In the genomic region with DNA sequence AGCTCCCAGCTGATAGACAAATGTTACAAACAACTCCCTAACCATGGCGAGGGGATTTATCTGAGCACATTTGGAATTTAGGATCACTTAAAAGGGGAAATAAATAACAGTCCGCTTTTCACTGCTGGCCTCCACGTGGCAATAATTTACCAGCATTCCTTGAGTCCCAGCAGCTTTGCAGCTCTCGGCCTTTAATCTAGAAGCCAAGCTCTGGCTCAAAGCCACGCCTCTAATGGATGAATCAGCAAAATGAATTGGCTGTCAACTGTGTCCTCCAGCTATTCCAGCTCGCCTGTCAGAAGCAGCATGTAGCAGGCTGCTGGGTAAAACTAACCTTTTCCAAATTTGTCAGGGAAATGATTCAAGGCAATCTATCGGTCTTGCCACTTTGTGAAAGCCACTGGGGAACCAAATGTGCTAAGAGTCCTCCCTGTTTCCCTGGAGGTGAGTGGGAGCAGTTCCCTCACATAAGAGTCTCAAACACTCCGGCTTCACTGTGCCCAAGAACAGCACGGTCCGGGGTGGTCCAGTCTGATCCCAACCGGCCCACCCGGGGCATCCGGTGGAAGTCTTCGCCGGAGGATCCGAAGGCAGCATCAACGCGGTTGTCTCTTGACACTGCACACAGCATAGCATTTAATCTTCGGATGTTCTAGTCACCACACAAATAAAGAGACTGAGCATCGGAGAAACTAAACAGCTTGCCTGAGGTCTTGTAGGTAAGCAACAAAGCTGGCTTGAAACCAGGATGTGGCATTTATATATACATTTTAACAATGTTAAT, we compare ENCODE assay signal across 1 cellular context.
TF ChIP-seq lines count a peak whose summit lies in the region.

No MANE protein-coding gene starts in this region.

TF ChIP-seq in HepG2, 621 proteins besides CTCF, POLR2A, EP300 and RAD21 (continued from another document and continues in another):
- TF ChIP-seq, protein P1, sequence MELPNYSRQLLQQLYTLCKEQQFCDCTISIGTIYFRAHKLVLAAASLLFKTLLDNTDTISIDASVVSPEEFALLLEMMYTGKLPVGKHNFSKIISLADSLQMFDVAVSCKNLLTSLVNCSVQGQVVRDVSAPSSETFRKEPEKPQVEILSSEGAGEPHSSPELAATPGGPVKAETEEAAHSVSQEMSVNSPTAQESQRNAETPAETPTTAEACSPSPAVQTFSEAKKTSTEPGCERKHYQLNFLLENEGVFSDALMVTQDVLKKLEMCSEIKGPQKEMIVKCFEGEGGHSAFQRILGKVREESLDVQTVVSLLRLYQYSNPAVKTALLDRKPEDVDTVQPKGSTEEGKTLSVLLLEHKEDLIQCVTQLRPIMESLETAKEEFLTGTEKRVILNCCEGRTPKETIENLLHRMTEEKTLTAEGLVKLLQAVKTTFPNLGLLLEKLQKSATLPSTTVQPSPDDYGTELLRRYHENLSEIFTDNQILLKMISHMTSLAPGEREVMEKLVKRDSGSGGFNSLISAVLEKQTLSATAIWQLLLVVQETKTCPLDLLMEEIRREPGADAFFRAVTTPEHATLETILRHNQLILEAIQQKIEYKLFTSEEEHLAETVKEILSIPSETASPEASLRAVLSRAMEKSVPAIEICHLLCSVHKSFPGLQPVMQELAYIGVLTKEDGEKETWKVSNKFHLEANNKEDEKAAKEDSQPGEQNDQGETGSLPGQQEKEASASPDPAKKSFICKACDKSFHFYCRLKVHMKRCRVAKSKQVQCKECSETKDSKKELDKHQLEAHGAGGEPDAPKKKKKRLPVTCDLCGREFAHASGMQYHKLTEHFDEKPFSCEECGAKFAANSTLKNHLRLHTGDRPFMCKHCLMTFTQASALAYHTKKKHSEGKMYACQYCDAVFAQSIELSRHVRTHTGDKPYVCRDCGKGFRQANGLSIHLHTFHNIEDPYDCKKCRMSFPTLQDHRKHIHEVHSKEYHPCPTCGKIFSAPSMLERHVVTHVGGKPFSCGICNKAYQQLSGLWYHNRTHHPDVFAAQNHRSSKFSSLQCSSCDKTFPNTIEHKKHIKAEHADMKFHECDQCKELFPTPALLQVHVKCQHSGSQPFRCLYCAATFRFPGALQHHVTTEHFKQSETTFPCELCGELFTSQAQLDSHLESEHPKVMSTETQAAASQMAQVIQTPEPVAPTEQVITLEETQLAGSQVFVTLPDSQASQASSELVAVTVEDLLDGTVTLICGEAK (IDR thresholded peaks at IDR 0.05), result no peak
- TF ChIP-seq, protein P1 (CRISPR knock-in tag; IDR thresholded peaks at IDR 0.05), result peak; percentile 51; the same call in 1 of the 2 replicates
- peak; percentile 94 for TF ChIP-seq SP140L (CRISPR knock-in tag; IDR thresholded peaks at IDR 0.05; ENCODE audit: borderline replicate concordance)
- no peak; the same call in 1 of the 2 replicates for TF ChIP-seq PHF20 (CRISPR knock-in tag; IDR thresholded peaks at IDR 0.05)
- TF ChIP-seq, protein P2, sequence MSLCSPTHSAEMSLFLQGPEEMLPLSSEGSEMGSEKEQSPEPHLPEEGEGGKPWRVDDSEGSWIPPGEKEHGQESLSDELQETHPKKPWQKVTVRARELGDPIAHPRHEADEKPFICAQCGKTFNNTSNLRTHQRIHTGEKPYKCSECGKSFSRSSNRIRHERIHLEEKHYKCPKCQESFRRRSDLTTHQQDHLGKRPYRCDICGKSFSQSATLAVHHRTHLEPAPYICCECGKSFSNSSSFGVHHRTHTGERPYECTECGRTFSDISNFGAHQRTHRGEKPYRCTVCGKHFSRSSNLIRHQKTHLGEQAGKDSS (CRISPR knock-in tag; IDR thresholded peaks at IDR 0.05; ENCODE audit: borderline replicate concordance, low read depth), result no peak
- no peak for TF ChIP-seq DPF2 (CRISPR knock-in tag; IDR thresholded peaks at IDR 0.05; ENCODE audit: borderline replicate concordance, low read depth)
- peak; percentile 98; the same call in 2 of the 3 replicates for TF ChIP-seq MXI1 (IDR thresholded peaks at IDR 0.05; ENCODE audit: borderline replicate concordance, low read depth, low read length)
- peak; percentile 20; the same call in 1 of the 2 replicates for TF ChIP-seq MIER2 (CRISPR knock-in tag; IDR thresholded peaks at IDR 0.05)
- TF ChIP-seq, protein P3, sequence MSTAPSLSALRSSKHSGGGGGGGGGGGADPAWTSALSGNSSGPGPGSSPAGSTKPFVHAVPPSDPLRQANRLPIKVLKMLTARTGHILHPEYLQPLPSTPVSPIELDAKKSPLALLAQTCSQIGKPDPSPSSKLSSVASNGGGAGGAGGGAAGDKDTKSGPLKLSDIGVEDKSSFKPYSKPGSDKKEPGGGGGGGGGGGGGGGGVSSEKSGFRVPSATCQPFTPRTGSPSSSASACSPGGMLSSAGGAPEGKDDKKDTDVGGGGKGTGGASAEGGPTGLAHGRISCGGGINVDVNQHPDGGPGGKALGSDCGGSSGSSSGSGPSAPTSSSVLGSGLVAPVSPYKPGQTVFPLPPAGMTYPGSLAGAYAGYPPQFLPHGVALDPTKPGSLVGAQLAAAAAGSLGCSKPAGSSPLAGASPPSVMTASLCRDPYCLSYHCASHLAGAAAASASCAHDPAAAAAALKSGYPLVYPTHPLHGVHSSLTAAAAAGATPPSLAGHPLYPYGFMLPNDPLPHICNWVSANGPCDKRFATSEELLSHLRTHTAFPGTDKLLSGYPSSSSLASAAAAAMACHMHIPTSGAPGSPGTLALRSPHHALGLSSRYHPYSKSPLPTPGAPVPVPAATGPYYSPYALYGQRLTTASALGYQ (CRISPR knock-in tag; IDR thresholded peaks at IDR 0.05), result peak; percentile 80; the same call in 1 of the 2 replicates
- 0 out of 2 replicates have a peak, but pooled peaks have one; percentile 75 for TF ChIP-seq ZNF572 (CRISPR knock-in tag; IDR thresholded peaks at IDR 0.05)
- peak; percentile 3; the same call in 1 of the 2 replicates for TF ChIP-seq ZNF761 (CRISPR knock-in tag; conservative IDR thresholded peaks at IDR 0.05)
- peak; percentile 86 for TF ChIP-seq ASH2L (IDR thresholded peaks at IDR 0.05; ENCODE audit: insufficient read length, low read depth, low read length)
- peak; percentile 60; the same call in 1 of the 2 replicates for TF ChIP-seq GLI4 (CRISPR knock-in tag; IDR thresholded peaks at IDR 0.05; ENCODE audit: borderline replicate concordance)
- TF ChIP-seq TEAD2 (CRISPR knock-in tag; IDR thresholded peaks at IDR 0.05), result peak; percentile 70; the same call in 1 of the 2 replicates
- peak; percentile 79; the same call in 1 of the 2 replicates for TF ChIP-seq ZNF839 (CRISPR knock-in tag; IDR thresholded peaks at IDR 0.05; ENCODE audit: borderline replicate concordance)
- TF ChIP-seq ERF (CRISPR knock-in tag; IDR thresholded peaks at IDR 0.05), result peak; percentile 84; the same call in 1 of the 2 replicates
- TF ChIP-seq YEATS4 (CRISPR knock-in tag; IDR thresholded peaks at IDR 0.05; ENCODE audit: borderline replicate concordance), result peak; percentile 89
- TF ChIP-seq ZNF777 (CRISPR knock-in tag; IDR thresholded peaks at IDR 0.05), result 0 out of 2 replicates have a peak, but pooled peaks have one; percentile 45
- no peak for TF ChIP-seq ZNF570 (CRISPR knock-in tag; IDR thresholded peaks at IDR 0.05; ENCODE audit: borderline replicate concordance)
- TF ChIP-seq, protein P4, sequence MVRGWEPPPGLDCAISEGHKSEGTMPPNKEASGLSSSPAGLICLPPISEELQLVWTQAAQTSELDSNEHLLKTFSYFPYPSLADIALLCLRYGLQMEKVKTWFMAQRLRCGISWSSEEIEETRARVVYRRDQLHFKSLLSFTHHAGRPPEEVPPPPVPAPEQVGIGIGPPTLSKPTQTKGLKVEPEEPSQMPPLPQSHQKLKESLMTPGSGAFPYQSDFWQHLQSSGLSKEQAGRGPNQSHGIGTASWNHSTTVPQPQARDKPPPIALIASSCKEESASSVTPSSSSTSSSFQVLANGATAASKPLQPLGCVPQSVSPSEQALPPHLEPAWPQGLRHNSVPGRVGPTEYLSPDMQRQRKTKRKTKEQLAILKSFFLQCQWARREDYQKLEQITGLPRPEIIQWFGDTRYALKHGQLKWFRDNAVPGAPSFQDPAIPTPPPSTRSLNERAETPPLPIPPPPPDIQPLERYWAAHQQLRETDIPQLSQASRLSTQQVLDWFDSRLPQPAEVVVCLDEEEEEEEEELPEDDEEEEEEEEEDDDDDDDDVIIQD (CRISPR knock-in tag; IDR thresholded peaks at IDR 0.05; ENCODE audit: low read depth), result peak; percentile 93; the same call in 1 of the 2 replicates
- TF ChIP-seq, protein P5, sequence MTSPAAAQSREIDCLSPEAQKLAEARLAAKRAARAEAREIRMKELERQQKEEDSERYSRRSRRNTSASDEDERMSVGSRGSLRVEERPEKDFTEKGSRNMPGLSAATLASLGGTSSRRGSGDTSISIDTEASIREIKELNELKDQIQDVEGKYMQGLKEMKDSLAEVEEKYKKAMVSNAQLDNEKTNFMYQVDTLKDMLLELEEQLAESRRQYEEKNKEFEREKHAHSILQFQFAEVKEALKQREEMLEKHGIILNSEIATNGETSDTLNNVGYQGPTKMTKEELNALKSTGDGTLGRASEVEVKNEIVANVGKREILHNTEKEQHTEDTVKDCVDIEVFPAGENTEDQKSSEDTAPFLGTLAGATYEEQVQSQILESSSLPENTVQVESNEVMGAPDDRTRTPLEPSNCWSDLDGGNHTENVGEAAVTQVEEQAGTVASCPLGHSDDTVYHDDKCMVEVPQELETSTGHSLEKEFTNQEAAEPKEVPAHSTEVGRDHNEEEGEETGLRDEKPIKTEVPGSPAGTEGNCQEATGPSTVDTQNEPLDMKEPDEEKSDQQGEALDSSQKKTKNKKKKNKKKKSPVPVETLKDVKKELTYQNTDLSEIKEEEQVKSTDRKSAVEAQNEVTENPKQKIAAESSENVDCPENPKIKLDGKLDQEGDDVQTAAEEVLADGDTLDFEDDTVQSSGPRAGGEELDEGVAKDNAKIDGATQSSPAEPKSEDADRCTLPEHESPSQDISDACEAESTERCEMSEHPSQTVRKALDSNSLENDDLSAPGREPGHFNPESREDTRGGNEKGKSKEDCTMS (CRISPR knock-in tag; conservative IDR thresholded peaks at IDR 0.05), result no peak
- TF ChIP-seq, protein P6, sequence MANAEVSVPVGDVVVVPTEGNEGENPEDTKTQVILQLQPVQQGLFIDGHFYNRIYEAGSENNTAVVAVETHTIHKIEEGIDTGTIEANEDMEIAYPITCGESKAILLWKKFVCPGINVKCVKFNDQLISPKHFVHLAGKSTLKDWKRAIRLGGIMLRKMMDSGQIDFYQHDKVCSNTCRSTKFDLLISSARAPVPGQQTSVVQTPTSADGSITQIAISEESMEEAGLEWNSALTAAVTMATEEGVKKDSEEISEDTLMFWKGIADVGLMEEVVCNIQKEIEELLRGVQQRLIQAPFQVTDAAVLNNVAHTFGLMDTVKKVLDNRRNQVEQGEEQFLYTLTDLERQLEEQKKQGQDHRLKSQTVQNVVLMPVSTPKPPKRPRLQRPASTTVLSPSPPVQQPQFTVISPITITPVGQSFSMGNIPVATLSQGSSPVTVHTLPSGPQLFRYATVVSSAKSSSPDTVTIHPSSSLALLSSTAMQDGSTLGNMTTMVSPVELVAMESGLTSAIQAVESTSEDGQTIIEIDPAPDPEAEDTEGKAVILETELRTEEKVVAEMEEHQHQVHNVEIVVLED (CRISPR knock-in tag; IDR thresholded peaks at IDR 0.05; ENCODE audit: borderline replicate concordance), result no peak; the same call in 1 of the 2 replicates
- TF ChIP-seq GFI1 (CRISPR knock-in tag; IDR thresholded peaks at IDR 0.05; ENCODE audit: borderline replicate concordance), result peak; percentile 73
- TF ChIP-seq ZNF501 (CRISPR knock-in tag; IDR thresholded peaks at IDR 0.05), result peak; percentile 95
- peak; percentile 46; the same call in 1 of the 2 replicates for TF ChIP-seq ZNF766 (CRISPR knock-in tag; IDR thresholded peaks at IDR 0.05; ENCODE audit: borderline replicate concordance)
- TF ChIP-seq FOXJ3 (CRISPR knock-in tag; IDR thresholded peaks at IDR 0.05; ENCODE audit: borderline replicate concordance), result peak; percentile 89
- no peak for TF ChIP-seq ZNF24 (IDR thresholded peaks at IDR 0.05)
- TF ChIP-seq, protein P7, sequence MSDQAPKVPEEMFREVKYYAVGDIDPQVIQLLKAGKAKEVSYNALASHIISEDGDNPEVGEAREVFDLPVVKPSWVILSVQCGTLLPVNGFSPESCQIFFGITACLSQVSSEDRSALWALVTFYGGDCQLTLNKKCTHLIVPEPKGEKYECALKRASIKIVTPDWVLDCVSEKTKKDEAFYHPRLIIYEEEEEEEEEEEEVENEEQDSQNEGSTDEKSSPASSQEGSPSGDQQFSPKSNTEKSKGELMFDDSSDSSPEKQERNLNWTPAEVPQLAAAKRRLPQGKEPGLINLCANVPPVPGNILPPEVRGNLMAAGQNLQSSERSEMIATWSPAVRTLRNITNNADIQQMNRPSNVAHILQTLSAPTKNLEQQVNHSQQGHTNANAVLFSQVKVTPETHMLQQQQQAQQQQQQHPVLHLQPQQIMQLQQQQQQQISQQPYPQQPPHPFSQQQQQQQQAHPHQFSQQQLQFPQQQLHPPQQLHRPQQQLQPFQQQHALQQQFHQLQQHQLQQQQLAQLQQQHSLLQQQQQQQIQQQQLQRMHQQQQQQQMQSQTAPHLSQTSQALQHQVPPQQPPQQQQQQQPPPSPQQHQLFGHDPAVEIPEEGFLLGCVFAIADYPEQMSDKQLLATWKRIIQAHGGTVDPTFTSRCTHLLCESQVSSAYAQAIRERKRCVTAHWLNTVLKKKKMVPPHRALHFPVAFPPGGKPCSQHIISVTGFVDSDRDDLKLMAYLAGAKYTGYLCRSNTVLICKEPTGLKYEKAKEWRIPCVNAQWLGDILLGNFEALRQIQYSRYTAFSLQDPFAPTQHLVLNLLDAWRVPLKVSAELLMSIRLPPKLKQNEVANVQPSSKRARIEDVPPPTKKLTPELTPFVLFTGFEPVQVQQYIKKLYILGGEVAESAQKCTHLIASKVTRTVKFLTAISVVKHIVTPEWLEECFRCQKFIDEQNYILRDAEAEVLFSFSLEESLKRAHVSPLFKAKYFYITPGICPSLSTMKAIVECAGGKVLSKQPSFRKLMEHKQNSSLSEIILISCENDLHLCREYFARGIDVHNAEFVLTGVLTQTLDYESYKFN (CRISPR knock-in tag; conservative IDR thresholded peaks at IDR 0.05), result peak; percentile 86
- TF ChIP-seq CBFB (CRISPR knock-in tag; IDR thresholded peaks at IDR 0.05), result no peak
- peak; percentile 80 for TF ChIP-seq ZNF644 (CRISPR knock-in tag; IDR thresholded peaks at IDR 0.05; ENCODE audit: low read depth)
- TF ChIP-seq CBX1 (IDR thresholded peaks at IDR 0.05; ENCODE audit: low read depth), result no peak
